In genomic region chr5:38827525-38827924, GRCh38 we compare ENCODE assay signal across 26 cellular contexts. TPM values are rescaled to one million over a fixed set of nuclear protein-coding genes. Genes with fewer than 3 reads are reported as not detected.
A peak's percentile ranks its signal among the peaks of the same experiment; 100 is the strongest.
DNase-seq lines count a peak whose midpoint lies in the region; ATAC-seq, FAIRE-seq and TF ChIP-seq lines count a peak whose summit lies in the region.
"Had no signal": no experiment of that assay in that cellular context is flagged by ENCODE, and none has a peak within 500 bp of the region (broad histone marks: within the 10 kb centered on the region; RNA-seq: fewer than 3 reads in every experiment).

No MANE protein-coding gene starts in this region.

- no peaks in the 10 kb centered on the region; a peak in 1 of 5 replicates for H3K4me1 ChIP-seq in K562 (replicated peaks in 1 of 2; ENCODE audit: control insufficient read depth in 2 of 2, insufficient read depth in 2 of 2, low read length in 2 of 2)
- H3K4me1 ChIP-seq in osteoblast (ENCODE audit: insufficient read depth, low read length), result peaks cover 26% of the 10 kb centered on the region
- H3K4me1 ChIP-seq: psoas muscle, uterus had no signal

- no peak overlapping the region for H3K27ac Mint-ChIP-seq in activated T-cell treated with anti-CD3 and anti-CD28 coated beads, Interleukin-2, amount 50 U/mL, for 24 hours
- H3K27ac Mint-ChIP-seq: activated CD8-positive, alpha-beta T cell treated with anti-CD3 and anti-CD28 coated beads for 36 hours; activated naive CD8-positive, alpha-beta T cell treated with anti-CD3 and anti-CD28 coated beads, Interleukin-2, amount 10 ng/mL, durations not matched to agents 7 days and 5 days; activated T-cell treated with anti-CD3 and anti-CD28 coated beads, Interleukin-2, amount 50 U/mL, for 72 hours; T-helper 17 cell had no signal

- H3K27me3 Mint-ChIP-seq in activated T-cell treated with anti-CD3 and anti-CD28 coated beads, Interleukin-2, amount 50 U/mL, for 24 hours, result peaks cover 27% of the 10 kb centered on the region

- H2AFZ ChIP-seq in K562 (ENCODE audit: low read depth, low read length) (no peak overlapping the region), osteoblast (ENCODE audit: low read length) (no peak overlapping the region)

- in situ Hi-C loops in K562 (cut with MboI), result no loop called here

- no peak overlapping the region for H3K27ac ChIP-seq in K562 (ENCODE audit: extremely low read depth, low read depth, low read length)
- H3K27ac ChIP-seq in osteoblast (ENCODE audit: low read depth, low read length), result no peak overlapping the region
- H3K27ac ChIP-seq: C4-2B, KMS-11, left ventricle myocardium inferior, psoas muscle, uterus, VCaP had no signal

- no peak overlapping the region for H3K4me3 Mint-ChIP-seq in activated T-cell treated with anti-CD3 and anti-CD28 coated beads, Interleukin-2, amount 50 U/mL, for 24 hours
- H3K4me3 Mint-ChIP-seq: activated CD8-positive, alpha-beta T cell treated with anti-CD3 and anti-CD28 coated beads for 36 hours; activated naive CD8-positive, alpha-beta T cell treated with anti-CD3 and anti-CD28 coated beads, Interleukin-2, amount 10 ng/mL, durations not matched to agents 7 days and 5 days; activated T-cell treated with anti-CD3 and anti-CD28 coated beads, Interleukin-2, amount 50 U/mL, for 72 hours; neural crest cell; T-helper 17 cell had no signal

- no peak for FAIRE-seq in K562 (lab: Jason Lieb, UNC)
- FAIRE-seq: small intestine had no signal

- H4K20me1 ChIP-seq in K562 (replicated peaks; ENCODE audit: control insufficient read depth, insufficient read depth, low read length) (no peaks in the 10 kb centered on the region), osteoblast (ENCODE audit: insufficient read depth, low read length) (peaks cover 13% of the 10 kb centered on the region)

- no peaks in the 10 kb centered on the region for H3K9me1 ChIP-seq in K562 (ENCODE audit: control insufficient read depth, insufficient read depth, low read length)

- H3K9ac ChIP-seq in K562 (ENCODE audit: insufficient read depth in 1 of 2, low read depth in 2 of 2, low read length in 2 of 2), result no peak overlapping the region
- H3K9ac ChIP-seq: KMS-11 had no signal

- WGBS in K562 (ENCODE audit: insufficient coverage, low coverage, missing lambda C conversion rate), result 5% methylated on average over 4 of the region's 4 CpGs

- ATAC-seq in K562, result no peak
- ATAC-seq: activated CD8-positive, alpha-beta T cell treated with anti-CD3 and anti-CD28 coated beads for 36 hours; psoas muscle; T-helper 17 cell had no signal

- intact Hi-C loops in K562 (cut with micrococcal nuclease), result no loop called here

- no peak for TF ChIP-seq CTCF in K562 (IDR thresholded peaks at IDR 0.05 in 2 of 3, conservative IDR thresholded peaks at IDR 0.05 in 1 of 3; ENCODE audit: insufficient read depth in 2 of 3, low read depth in 1 of 3, low read length in 3 of 3)
- TF ChIP-seq CTCF in osteoblast (IDR thresholded peaks at IDR 0.05; ENCODE audit: extremely low read depth, low read depth, low read length), result no peak

- no TSS peak for BruUV-seq in K562 (replicated peaks; lab: Mats Ljungman, UMichigan)

- H3K4me3 ChIP-seq in K562, result no peak overlapping the region
- no peak overlapping the region for H3K4me3 ChIP-seq in osteoblast (ENCODE audit: insufficient read depth, low read length)
- H3K4me3 ChIP-seq: left ventricle myocardium inferior, psoas muscle, uterus had no signal

- TF ChIP-seq EP300 in K562 (IDR thresholded peaks at IDR 0.05; ENCODE audit: low read length), result no peak

- DNase-seq in NCI-H82 (lab: John Stamatoyannopoulos, UW) (peak; percentile 57), NCI-H82 treated with DMSO at 0.1 percent for 48 hours (lab: John Stamatoyannopoulos, UW; ENCODE audit: unreplicated experiment) (no peak), LHCN-M2 (ENCODE audit: low read depth) (peak; percentile 57), K562 (ENCODE audit: extremely low read depth in 1 of 4, low spot score in 3 of 4) (no peak), osteoblast (ENCODE audit: insufficient read length, low spot score, missing footprints) (peak; percentile 61)
- DNase-seq in stimulated activated CD4-positive, alpha-beta T cell treated with anti-CD3 and anti-CD28 coated beads, Interleukin-4, amount 100 ng/mL, for 24 hours, result no peak
- no peak for DNase-seq in activated T-cell treated with anti-CD3 and anti-CD28 coated beads, Interleukin-2, amount 50 U/mL, for 24 hours
- DNase-seq in stimulated activated CD4-positive, alpha-beta T cell treated with anti-CD3 and anti-CD28 coated beads, Interleukin-1b, Interleukin-23, amount 100 ng/mL, for 48 hours, result no peak
- DNase-seq: 8988T; activated CD8-positive, alpha-beta T cell treated with anti-CD3 and anti-CD28 coated beads for 36 hours; activated naive CD8-positive, alpha-beta T cell treated with anti-CD3 and anti-CD28 coated beads, Interleukin-2, amount 10 ng/mL, durations not matched to agents 7 days and 5 days; activated T-cell treated with anti-CD3 and anti-CD28 coated beads, Interleukin-2, amount 50 U/mL, for 72 hours; left ventricle myocardium inferior; NCI-H1105; NCI-H2107; NCI-H69; psoas muscle; small intestine; T-helper 17 cell; uterus had no signal

- H3K36me3 ChIP-seq in K562 (ENCODE audit: control insufficient read depth, insufficient read depth, low read length) (no peaks in the 10 kb centered on the region), osteoblast (ENCODE audit: insufficient read depth, low read length) (peaks cover 9% of the 10 kb centered on the region)
- H3K36me3 ChIP-seq: uterus had no signal

- peaks cover 1% of the 10 kb centered on the region for H3K4me1 Mint-ChIP-seq in activated T-cell treated with anti-CD3 and anti-CD28 coated beads, Interleukin-2, amount 50 U/mL, for 24 hours (ENCODE audit: low read depth)

- H3K79me2 ChIP-seq in K562 (ENCODE audit: control insufficient read depth, insufficient read depth, low read length) (no peaks in the 10 kb centered on the region), osteoblast (ENCODE audit: insufficient read depth, low read length) (peaks cover 44% of the 10 kb centered on the region)

- H3K4me2 ChIP-seq in K562 (ENCODE audit: insufficient read depth, low read length) (no peak overlapping the region), osteoblast (ENCODE audit: insufficient read depth, low read length) (no peak overlapping the region)
- H3K4me2 ChIP-seq: KMS-11 had no signal

- H3K9me3 ChIP-seq in K562 (replicated peaks; ENCODE audit: control insufficient read depth, insufficient read depth, low read depth, low read length) (peaks cover 4% of the 10 kb centered on the region; the same call in 1 of the 2 replicates), osteoblast (ENCODE audit: low read depth, low read length) (no peaks in the 10 kb centered on the region)
- H3K9me3 ChIP-seq: psoas muscle, uterus had no signal

- no peak for TF ChIP-seq POLR2A in K562 (conservative IDR thresholded peaks at IDR 0.05)

- POLR2A ChIA-PET in K562 (lab: Yijun Ruan, JAX), result no interaction called here

- no peaks in the 10 kb centered on the region for H3K27me3 ChIP-seq in K562 (ENCODE audit: control insufficient read depth in 2 of 2, insufficient read depth in 2 of 2, low read length in 2 of 2)
- no peaks in the 10 kb centered on the region for H3K27me3 ChIP-seq in osteoblast (ENCODE audit: insufficient read depth, low read length)
- H3K27me3 ChIP-seq: uterus had no signal

- CTCF ChIA-PET in K562 (lab: Yijun Ruan, JAX; ENCODE audit: low intra/inter-chr PET ratio), result no interaction called here

- peaks cover 2% of the 10 kb centered on the region for H3K9me3 Mint-ChIP-seq in activated T-cell treated with anti-CD3 and anti-CD28 coated beads, Interleukin-2, amount 50 U/mL, for 24 hours
- H3K9me3 Mint-ChIP-seq: activated CD8-positive, alpha-beta T cell treated with anti-CD3 and anti-CD28 coated beads for 36 hours had no signal

- H3K36me3 Mint-ChIP-seq in activated T-cell treated with anti-CD3 and anti-CD28 coated beads, Interleukin-2, amount 50 U/mL, for 24 hours (ENCODE audit: low read depth), result no peaks in the 10 kb centered on the region
- H3K36me3 Mint-ChIP-seq: activated naive CD8-positive, alpha-beta T cell treated with anti-CD3 and anti-CD28 coated beads, Interleukin-2, amount 10 ng/mL, durations not matched to agents 7 days and 5 days had no signal

- no peak for TF ChIP-seq RAD21 in K562 (CRISPR knock-in tag; conservative IDR thresholded peaks at IDR 0.05 in 1 of 2, IDR thresholded peaks at IDR 0.05 in 1 of 2)

TF ChIP-seq in K562, 482 proteins besides CTCF, POLR2A, EP300 and RAD21 (continues in another document):
- TF ChIP-seq CEBPG (CRISPR knock-in tag; IDR thresholded peaks at IDR 0.05) (no peak), CEBPG (tag; conservative IDR thresholded peaks at IDR 0.05 in 1 of 2, IDR thresholded peaks at IDR 0.05 in 1 of 2) (no peak), BACH1 (tag; IDR thresholded peaks at IDR 0.05) (no peak), FOSL1 (tag; conservative IDR thresholded peaks at IDR 0.05) (peak; percentile 71), JUND (IDR thresholded peaks at IDR 0.05; ENCODE audit: borderline replicate concordance, low read depth, low read length) (no peak), JUND (tag; IDR thresholded peaks at IDR 0.05; ENCODE audit: borderline replicate concordance, low read depth, low read length) (peak; percentile 51; the same call in 1 of the 3 replicates)

RNA-seq across cellular contexts. Expression of gene OSMR, which starts 18.3 kb away (rescaled TPM):
- total RNA-seq in LHCN-M2 (2014; rRNA removed), result 20.2 and 28.1 TPM in 2 replicates
- polyA plus RNA-seq in LHCN-M2 (2012), result 13.3 TPM
- 1.5 TPM in 2 replicates for total RNA-seq in K562 (2011; cell fraction: chromatin; rRNA removed; ENCODE audit: low replicate concordance)
- 0.13 and 0.67 TPM in 2 replicates for total RNA-seq in K562 (2011; cell fraction: nucleolus; rRNA removed)
- 1.6 TPM in 2 replicates for total RNA-seq in K562 (2011; cell fraction: nucleoplasm; rRNA removed)
- 0.18 and 0.24 TPM in 2 replicates for total RNA-seq in K562 (2014; rRNA removed)
- total RNA-seq in K562 (2014; rRNA removed; fragmentation: Illumina TruSeq; extraction: Trizol), result 0.69 and 0.83 TPM in 2 replicates
- 0.94 and 1.1 TPM in 2 replicates for total RNA-seq in K562 (2015; rRNA removed; fragmentation: Illumina TruSeq; extraction: Trizol)
- total RNA-seq in K562 (2021), result 0.92 and 1.2 TPM in 2 replicates
- 0.14 and 1.7 TPM in 2 replicates for polyA plus RNA-seq in K562 (2011; rRNA removed)
- 0.10 and 0.70 TPM in 2 replicates for polyA plus RNA-seq in K562 (2011; cell fraction: cytosol; rRNA removed)
- polyA plus RNA-seq in K562 (2011; cell fraction: nucleus; rRNA removed), result 0.18 and 1.4 TPM in 2 replicates
- polyA plus RNA-seq in K562 (2012), result 2.3 and 3.3 TPM in 2 replicates
- 1.5 and 1.7 TPM in 2 replicates for polyA plus RNA-seq in K562 (2014; fragmentation: Illumina TruSeq; extraction: Trizol)
- under 1 TPM; 0.28 to 0.34 TPM for polyA plus RNA-seq in K562 (2014; fragmentation: Nextera tagmentation; extraction: Ambion mirVana)
- polyA plus RNA-seq in K562 (2014; rRNA removed), result 0.53 and 1.1 TPM in 2 replicates
- 0.24 and 1.3 TPM in 2 replicates for polyA minus RNA-seq in K562 (2011; rRNA and poly(A)+ RNA removed)
- polyA minus RNA-seq in K562 (2011; cell fraction: cytosol; rRNA and poly(A)+ RNA removed), result 0.46 and 1.2 TPM in 2 replicates
- 0.44 and 0.81 TPM in 2 replicates for polyA minus RNA-seq in K562 (2011; cell fraction: nucleus; rRNA and poly(A)+ RNA removed)
- total RNA-seq in osteoblast, result 174 and 189 TPM in 2 replicates
- total RNA-seq: activated CD8-positive, alpha-beta T cell treated with anti-CD3 and anti-CD28 coated beads for 36 hours; activated naive CD8-positive, alpha-beta T cell treated with anti-CD3 and anti-CD28 coated beads, Interleukin-2, amount 10 ng/mL, durations not matched to agents 7 days and 5 days; mononuclear cell; OCI-LY7; T-helper 17 cell had no signal

Comparison
In these comparisons a context has a peak if more than half of its experiments do, and no peak if none do; other contexts are left out.
1. DNase-seq: peak in NCI-H82 (single experiment), LHCN-M2 (single experiment) and osteoblast (single experiment); none in NCI-H82 treated with DMSO at 0.1 percent for 48 hours (single experiment), K562 (0 of 4), stimulated activated CD4-positive, alpha-beta T cell treated with anti-CD3 and anti-CD28 coated beads, Interleukin-4, amount 100 ng/mL, for 24 hours (single experiment), activated T-cell treated with anti-CD3 and anti-CD28 coated beads, Interleukin-2, amount 50 U/mL, for 24 hours (single experiment) and stimulated activated CD4-positive, alpha-beta T cell treated with anti-CD3 and anti-CD28 coated beads, Interleukin-1b, Interleukin-23, amount 100 ng/mL, for 48 hours (single experiment).